ENCODE assay signal across 36 cellular contexts in the genomic region with DNA sequence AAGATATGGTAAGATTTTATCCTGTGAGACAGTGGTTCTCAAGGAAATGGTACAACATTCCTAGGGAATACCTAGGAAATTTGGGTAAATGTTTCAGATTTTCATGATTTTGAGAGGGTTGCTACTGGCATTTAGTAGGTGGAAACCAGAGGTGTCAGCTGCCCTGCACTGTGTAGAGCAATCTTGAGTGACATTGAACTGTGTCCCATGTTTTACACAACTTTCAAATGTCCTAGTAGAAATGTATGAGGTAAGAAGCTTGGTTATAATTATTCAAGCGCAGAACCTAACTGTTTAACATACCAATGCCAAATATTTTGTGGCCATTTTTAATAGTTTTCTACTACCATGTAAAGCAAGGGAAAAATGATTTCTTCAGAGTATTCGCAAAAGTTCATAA.
"Had no signal": no experiment of that assay in that cellular context is flagged by ENCODE, and none has a peak within 500 bp of the region (broad histone marks: within the 10 kb centered on the region; RNA-seq: fewer than 3 reads in every experiment).

No MANE protein-coding gene starts in this region.

- DNase-seq: Karpas-422, Kasumi-1, KG1, MG63, MM.1S, MV-4-11, NCI-H1048, NCI-H1092, NCI-H1092 treated with DMSO at 0.1 percent for 48 hours, NCI-H1105, NCI-H1105 treated with DMSO at 0.1 percent for 48 hours, NCI-H1417, NCI-H1417 treated with DMSO at 0.1 percent for 48 hours, NCI-H1436, NCI-H1436 treated with DMSO at 0.1 percent for 48 hours, NCI-H146, NCI-H1694, NCI-H1694 treated with DMSO at 0.1 percent for 48 hours, NCI-H187, NCI-H187 treated with DMSO at 0.1 percent for 48 hours, NCI-H1930, NCI-H2029, NCI-H2029 treated with DMSO at 0.1 percent for 48 hours, NCI-H2081, NCI-H2081 treated with DMSO at 0.1 percent for 48 hours, NCI-H2107, NCI-H2171, NCI-H2171 treated with DMSO at 0.1 percent for 48 hours, NCI-H2227 treated with DMSO at 0.1 percent for 48 hours, NCI-H226, NCI-H345, NCI-H446, NCI-H446 treated with DMSO at 0.1 percent for 48 hours, NCI-H510A, NCI-H510A treated with DMSO at 0.1 percent for 48 hours had no signal

- H3K9me3 ChIP-seq: MG63 had no signal

- H3K27me3 ChIP-seq: MG63 had no signal

- H3K4me3 ChIP-seq: MG63 had no signal

- H3K9ac ChIP-seq: KMS-11 had no signal

- H3K4me2 ChIP-seq: KMS-11 had no signal

- H3K36me3 ChIP-seq: MG63 had no signal

- H3K27ac ChIP-seq: KMS-11 had no signal
